In the genomic region with DNA sequence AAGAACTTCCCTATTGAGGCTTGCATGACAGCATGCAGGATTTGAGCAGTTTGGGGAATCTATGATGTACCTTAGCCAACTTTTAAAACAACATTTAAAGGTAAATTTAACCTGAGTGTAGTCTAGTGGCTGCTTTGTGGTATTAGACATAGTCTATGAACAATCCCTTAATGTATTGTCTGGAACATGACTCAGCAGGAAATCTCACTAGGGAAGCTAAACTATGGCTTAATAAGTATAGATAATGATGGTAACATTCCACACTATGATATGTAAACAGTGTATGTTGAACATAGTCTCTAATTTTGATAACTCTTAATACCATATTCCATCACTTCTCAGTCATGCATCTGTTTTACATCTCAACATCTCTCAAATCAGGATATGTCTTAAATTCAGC, we compare ENCODE assay signal across 1 cellular context.
A peak's percentile ranks its signal among the peaks of the same experiment; 100 is the strongest.
TF ChIP-seq lines count a peak whose summit lies in the region.

No MANE protein-coding gene starts in this region.

TF ChIP-seq in endothelial cell of umbilical vein, 7 proteins besides CTCF, POLR2A, EP300 and RAD21:
- no peak for TF ChIP-seq EZH2 (IDR thresholded peaks at IDR 0.05; ENCODE audit: borderline replicate concordance, low read depth, low read length, severe bottlenecking)
- TF ChIP-seq POLR2AphosphoS5 (IDR thresholded peaks at IDR 0.05; ENCODE audit: insufficient read depth, low read depth, low read length): no peak
- TF ChIP-seq GATA2 (IDR thresholded peaks at IDR 0.05; ENCODE audit: insufficient read depth, insufficient read length, low read depth, low read length): peak; percentile 33
- no peak for TF ChIP-seq MYC (IDR thresholded peaks at IDR 0.05; ENCODE audit: low read depth, low read length)
- TF ChIP-seq JUN (IDR thresholded peaks at IDR 0.05; ENCODE audit: borderline replicate concordance, insufficient read depth, insufficient read length, low read depth): peak; percentile 73
- TF ChIP-seq, protein P1, sequence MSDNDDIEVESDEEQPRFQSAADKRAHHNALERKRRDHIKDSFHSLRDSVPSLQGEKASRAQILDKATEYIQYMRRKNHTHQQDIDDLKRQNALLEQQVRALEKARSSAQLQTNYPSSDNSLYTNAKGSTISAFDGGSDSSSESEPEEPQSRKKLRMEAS (IDR thresholded peaks at IDR 0.05; ENCODE audit: insufficient read depth, insufficient read length): no peak
- peak; percentile 70 for TF ChIP-seq FOS (IDR thresholded peaks at IDR 0.05; ENCODE audit: borderline replicate concordance, insufficient read depth, low read length)
